In the genomic region with DNA sequence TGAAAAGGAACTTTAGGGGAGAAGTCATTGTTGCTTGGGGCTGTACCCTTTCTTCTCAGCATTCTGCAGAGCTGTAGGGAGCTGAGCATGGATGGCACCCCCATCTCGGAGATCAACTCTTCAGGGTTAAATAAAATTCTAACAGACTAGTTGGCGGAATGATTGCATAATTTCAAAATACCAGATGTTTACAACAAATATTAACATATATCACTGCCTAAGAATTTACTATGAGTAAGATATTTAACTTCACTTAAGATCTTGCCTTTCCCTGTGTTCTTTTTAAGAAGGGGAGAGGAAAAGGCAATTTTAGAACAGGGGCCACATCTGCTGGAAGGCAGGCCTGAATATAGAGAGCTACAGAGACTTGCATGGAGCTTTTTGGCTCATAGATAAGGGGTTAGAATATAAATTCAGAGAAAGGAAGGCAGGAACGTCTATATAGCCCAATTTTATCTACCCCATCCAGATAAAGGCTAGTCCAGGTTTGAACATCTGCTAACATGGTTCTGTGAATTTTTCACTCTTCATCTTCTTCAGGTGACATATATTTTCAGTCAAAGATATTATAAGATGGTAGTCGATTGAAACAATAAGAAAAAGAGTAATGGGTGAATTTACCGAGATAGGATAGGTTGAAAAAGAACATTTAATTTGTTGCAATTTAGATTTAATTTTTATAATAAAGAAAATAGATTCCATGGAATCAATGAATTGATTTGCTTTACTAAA, we compare ENCODE assay signal across 1 cellular context.
TF ChIP-seq lines count a peak whose summit lies in the region.

A gene with protein sequence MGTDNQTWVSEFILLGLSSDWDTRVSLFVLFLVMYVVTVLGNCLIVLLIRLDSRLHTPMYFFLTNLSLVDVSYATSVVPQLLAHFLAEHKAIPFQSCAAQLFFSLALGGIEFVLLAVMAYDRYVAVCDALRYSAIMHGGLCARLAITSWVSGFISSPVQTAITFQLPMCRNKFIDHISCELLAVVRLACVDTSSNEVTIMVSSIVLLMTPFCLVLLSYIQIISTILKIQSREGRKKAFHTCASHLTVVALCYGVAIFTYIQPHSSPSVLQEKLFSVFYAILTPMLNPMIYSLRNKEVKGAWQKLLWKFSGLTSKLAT (plus strand): TSS at position 682 of the 732 bp plus-strand sequence. CDS start 5,127 bp downstream, outside the sequence.

TF ChIP-seq in K562, 482 proteins besides CTCF, POLR2A, EP300 and RAD21 (continued from another document):
- TF ChIP-seq, protein P1, sequence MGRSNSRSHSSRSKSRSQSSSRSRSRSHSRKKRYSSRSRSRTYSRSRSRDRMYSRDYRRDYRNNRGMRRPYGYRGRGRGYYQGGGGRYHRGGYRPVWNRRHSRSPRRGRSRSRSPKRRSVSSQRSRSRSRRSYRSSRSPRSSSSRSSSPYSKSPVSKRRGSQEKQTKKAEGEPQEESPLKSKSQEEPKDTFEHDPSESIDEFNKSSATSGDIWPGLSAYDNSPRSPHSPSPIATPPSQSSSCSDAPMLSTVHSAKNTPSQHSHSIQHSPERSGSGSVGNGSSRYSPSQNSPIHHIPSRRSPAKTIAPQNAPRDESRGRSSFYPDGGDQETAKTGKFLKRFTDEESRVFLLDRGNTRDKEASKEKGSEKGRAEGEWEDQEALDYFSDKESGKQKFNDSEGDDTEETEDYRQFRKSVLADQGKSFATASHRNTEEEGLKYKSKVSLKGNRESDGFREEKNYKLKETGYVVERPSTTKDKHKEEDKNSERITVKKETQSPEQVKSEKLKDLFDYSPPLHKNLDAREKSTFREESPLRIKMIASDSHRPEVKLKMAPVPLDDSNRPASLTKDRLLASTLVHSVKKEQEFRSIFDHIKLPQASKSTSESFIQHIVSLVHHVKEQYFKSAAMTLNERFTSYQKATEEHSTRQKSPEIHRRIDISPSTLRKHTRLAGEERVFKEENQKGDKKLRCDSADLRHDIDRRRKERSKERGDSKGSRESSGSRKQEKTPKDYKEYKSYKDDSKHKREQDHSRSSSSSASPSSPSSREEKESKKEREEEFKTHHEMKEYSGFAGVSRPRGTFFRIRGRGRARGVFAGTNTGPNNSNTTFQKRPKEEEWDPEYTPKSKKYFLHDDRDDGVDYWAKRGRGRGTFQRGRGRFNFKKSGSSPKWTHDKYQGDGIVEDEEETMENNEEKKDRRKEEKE (IDR thresholded peaks at IDR 0.05; ENCODE audit: borderline replicate concordance in 1 of 2, control insufficient read depth in 1 of 2, low read depth in 2 of 2, low read length in 1 of 2), result no peak
- TF ChIP-seq, protein P2, sequence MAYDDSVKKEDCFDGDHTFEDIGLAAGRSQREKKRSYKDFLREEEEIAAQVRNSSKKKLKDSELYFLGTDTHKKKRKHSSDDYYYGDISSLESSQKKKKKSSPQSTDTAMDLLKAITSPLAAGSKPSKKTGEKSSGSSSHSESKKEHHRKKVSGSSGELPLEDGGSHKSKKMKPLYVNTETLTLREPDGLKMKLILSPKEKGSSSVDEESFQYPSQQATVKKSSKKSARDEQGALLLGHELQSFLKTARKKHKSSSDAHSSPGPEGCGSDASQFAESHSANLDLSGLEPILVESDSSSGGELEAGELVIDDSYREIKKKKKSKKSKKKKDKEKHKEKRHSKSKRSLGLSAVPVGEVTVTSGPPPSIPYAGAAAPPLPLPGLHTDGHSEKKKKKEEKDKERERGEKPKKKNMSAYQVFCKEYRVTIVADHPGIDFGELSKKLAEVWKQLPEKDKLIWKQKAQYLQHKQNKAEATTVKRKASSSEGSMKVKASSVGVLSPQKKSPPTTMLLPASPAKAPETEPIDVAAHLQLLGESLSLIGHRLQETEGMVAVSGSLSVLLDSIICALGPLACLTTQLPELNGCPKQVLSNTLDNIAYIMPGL (CRISPR knock-in tag; IDR thresholded peaks at IDR 0.05), result no peak
